2 cellular contexts compared by ENCODE assay signal in genomic region chr14:91059576-91060471, GRCh38.
TF ChIP-seq lines count a peak whose summit lies in the region.

No MANE protein-coding gene starts in this region.

TF ChIP-seq in HEK293, 187 proteins besides CTCF, POLR2A, EP300 and RAD21 (continued from another document):
- peak; percentile 96 for TF ChIP-seq GLIS2 (tag by site-specific recombination; IDR thresholded peaks at IDR 0.05)
- TF ChIP-seq PATZ1 (tag by site-specific recombination; IDR thresholded peaks at IDR 0.05), result peak; percentile 19
- peak; percentile 56 for TF ChIP-seq ZBTB48 (tag by site-specific recombination; IDR thresholded peaks at IDR 0.05)
- TF ChIP-seq BCL11B (tag by site-specific recombination; IDR thresholded peaks at IDR 0.05; ENCODE audit: low read depth), result no peak
- TF ChIP-seq, protein P1, sequence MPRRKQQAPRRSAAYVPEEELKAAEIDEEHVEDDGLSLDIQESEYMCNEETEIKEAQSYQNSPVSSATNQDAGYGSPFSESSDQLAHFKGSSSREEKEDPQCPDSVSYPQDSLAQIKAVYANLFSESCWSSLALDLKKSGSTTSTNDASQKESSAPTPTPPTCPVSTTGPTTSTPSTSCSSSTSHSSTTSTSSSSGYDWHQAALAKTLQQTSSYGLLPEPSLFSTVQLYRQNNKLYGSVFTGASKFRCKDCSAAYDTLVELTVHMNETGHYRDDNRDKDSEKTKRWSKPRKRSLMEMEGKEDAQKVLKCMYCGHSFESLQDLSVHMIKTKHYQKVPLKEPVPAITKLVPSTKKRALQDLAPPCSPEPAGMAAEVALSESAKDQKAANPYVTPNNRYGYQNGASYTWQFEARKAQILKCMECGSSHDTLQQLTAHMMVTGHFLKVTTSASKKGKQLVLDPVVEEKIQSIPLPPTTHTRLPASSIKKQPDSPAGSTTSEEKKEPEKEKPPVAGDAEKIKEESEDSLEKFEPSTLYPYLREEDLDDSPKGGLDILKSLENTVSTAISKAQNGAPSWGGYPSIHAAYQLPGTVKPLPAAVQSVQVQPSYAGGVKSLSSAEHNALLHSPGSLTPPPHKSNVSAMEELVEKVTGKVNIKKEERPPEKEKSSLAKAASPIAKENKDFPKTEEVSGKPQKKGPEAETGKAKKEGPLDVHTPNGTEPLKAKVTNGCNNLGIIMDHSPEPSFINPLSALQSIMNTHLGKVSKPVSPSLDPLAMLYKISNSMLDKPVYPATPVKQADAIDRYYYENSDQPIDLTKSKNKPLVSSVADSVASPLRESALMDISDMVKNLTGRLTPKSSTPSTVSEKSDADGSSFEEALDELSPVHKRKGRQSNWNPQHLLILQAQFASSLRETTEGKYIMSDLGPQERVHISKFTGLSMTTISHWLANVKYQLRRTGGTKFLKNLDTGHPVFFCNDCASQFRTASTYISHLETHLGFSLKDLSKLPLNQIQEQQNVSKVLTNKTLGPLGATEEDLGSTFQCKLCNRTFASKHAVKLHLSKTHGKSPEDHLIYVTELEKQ (tag by site-specific recombination; IDR thresholded peaks at IDR 0.05; ENCODE audit: borderline replicate concordance), result peak; percentile 71; the same call in 1 of the 2 replicates
- no peak for TF ChIP-seq KLF9 (tag by site-specific recombination; IDR thresholded peaks at IDR 0.05; ENCODE audit: low read depth)
- TF ChIP-seq ZNF394 (tag by site-specific recombination; IDR thresholded peaks at IDR 0.05; ENCODE audit: borderline replicate concordance), result 0 out of 2 replicates have a peak, but pooled peaks have one; percentile 30
- TF ChIP-seq, protein P2, sequence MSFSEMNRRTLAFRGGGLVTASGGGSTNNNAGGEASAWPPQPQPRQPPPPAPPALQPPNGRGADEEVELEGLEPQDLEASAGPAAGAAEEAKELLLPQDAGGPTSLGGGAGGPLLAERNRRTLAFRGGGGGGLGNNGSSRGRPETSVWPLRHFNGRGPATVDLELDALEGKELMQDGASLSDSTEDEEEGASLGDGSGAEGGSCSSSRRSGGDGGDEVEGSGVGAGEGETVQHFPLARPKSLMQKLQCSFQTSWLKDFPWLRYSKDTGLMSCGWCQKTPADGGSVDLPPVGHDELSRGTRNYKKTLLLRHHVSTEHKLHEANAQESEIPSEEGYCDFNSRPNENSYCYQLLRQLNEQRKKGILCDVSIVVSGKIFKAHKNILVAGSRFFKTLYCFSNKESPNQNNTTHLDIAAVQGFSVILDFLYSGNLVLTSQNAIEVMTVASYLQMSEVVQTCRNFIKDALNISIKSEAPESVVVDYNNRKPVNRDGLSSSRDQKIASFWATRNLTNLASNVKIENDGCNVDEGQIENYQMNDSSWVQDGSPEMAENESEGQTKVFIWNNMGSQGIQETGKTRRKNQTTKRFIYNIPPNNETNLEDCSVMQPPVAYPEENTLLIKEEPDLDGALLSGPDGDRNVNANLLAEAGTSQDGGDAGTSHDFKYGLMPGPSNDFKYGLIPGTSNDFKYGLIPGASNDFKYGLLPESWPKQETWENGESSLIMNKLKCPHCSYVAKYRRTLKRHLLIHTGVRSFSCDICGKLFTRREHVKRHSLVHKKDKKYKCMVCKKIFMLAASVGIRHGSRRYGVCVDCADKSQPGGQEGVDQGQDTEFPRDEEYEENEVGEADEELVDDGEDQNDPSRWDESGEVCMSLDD (tag by site-specific recombination; IDR thresholded peaks at IDR 0.05), result peak; percentile 67
- peak; percentile 68; the same call in 1 of the 2 replicates for TF ChIP-seq ZFP37 (tag by site-specific recombination; IDR thresholded peaks at IDR 0.05)
- TF ChIP-seq, protein P3, sequence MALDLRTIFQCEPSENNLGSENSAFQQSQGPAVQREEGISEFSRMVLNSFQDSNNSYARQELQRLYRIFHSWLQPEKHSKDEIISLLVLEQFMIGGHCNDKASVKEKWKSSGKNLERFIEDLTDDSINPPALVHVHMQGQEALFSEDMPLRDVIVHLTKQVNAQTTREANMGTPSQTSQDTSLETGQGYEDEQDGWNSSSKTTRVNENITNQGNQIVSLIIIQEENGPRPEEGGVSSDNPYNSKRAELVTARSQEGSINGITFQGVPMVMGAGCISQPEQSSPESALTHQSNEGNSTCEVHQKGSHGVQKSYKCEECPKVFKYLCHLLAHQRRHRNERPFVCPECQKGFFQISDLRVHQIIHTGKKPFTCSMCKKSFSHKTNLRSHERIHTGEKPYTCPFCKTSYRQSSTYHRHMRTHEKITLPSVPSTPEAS (tag by site-specific recombination; IDR thresholded peaks at IDR 0.05), result no peak

TF ChIP-seq in K562, 482 proteins besides CTCF, POLR2A, EP300 and RAD21 (continued from another document and continues in another):
- no peak for TF ChIP-seq ZNF318 (IDR thresholded peaks at IDR 0.05; ENCODE audit: borderline replicate concordance in 1 of 2, low read depth in 1 of 2)
- TF ChIP-seq POLR2B (IDR thresholded peaks at IDR 0.05; ENCODE audit: low read depth, partially characterized antibody), result no peak
- no peak for TF ChIP-seq FOXA1 (IDR thresholded peaks at IDR 0.05; ENCODE audit: borderline replicate concordance)
- no peak for TF ChIP-seq MAFF (IDR thresholded peaks at IDR 0.05; ENCODE audit: low read length)
- TF ChIP-seq STAT6 (CRISPR knock-in tag; IDR thresholded peaks at IDR 0.05), result no peak
- TF ChIP-seq ZNF175 (CRISPR knock-in tag; IDR thresholded peaks at IDR 0.05; ENCODE audit: low read depth), result 0 out of 2 replicates have a peak, but pooled peaks have one; percentile 31
- no peak for TF ChIP-seq ZNF778 (CRISPR knock-in tag; IDR thresholded peaks at IDR 0.05)
- TF ChIP-seq, protein P4, sequence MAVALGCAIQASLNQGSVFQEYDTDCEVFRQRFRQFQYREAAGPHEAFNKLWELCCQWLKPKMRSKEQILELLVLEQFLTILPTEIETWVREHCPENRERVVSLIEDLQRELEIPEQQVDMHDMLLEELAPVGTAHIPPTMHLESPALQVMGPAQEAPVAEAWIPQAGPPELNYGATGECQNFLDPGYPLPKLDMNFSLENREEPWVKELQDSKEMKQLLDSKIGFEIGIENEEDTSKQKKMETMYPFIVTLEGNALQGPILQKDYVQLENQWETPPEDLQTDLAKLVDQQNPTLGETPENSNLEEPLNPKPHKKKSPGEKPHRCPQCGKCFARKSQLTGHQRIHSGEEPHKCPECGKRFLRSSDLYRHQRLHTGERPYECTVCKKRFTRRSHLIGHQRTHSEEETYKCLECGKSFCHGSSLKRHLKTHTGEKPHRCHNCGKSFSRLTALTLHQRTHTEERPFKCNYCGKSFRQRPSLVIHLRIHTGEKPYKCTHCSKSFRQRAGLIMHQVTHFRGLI (CRISPR knock-in tag; IDR thresholded peaks at IDR 0.05), result no peak
- no peak for TF ChIP-seq FOXJ3 (CRISPR knock-in tag; IDR thresholded peaks at IDR 0.05)
- TF ChIP-seq HNRNPK (IDR thresholded peaks at IDR 0.05; ENCODE audit: low read depth, low read length, poor library complexity, severe bottlenecking), result no peak
- TF ChIP-seq NKRF (IDR thresholded peaks at IDR 0.05; ENCODE audit: borderline replicate concordance), result 0 out of 2 replicates have a peak, but pooled peaks have one; percentile 7
- TF ChIP-seq CBX2 (IDR thresholded peaks at IDR 0.05; ENCODE audit: insufficient read depth, low read length, poor library complexity, severe bottlenecking), result no peak
- TF ChIP-seq USF1 (CRISPR knock-in tag; IDR thresholded peaks at IDR 0.05), result no peak
- TF ChIP-seq CTBP1 (IDR thresholded peaks at IDR 0.05; ENCODE audit: borderline replicate concordance), result no peak
- TF ChIP-seq ELF2 (CRISPR knock-in tag; IDR thresholded peaks at IDR 0.05), result no peak
- no peak for TF ChIP-seq SRSF1 (IDR thresholded peaks at IDR 0.05; ENCODE audit: low read depth, low read length)
- TF ChIP-seq ZNF384 (IDR thresholded peaks at IDR 0.05; ENCODE audit: low read depth, low read length), result no peak
- no peak for TF ChIP-seq MAFK (IDR thresholded peaks at IDR 0.05; ENCODE audit: low read length)
- no peak for TF ChIP-seq ZBED1 (IDR thresholded peaks at IDR 0.05)
- TF ChIP-seq ELF1 (tag; IDR thresholded peaks at IDR 0.05), result no peak
- no peak for TF ChIP-seq COPS2 (conservative IDR thresholded peaks at IDR 0.05)
